1 cellular context compared by ENCODE assay signal in the genomic region with DNA sequence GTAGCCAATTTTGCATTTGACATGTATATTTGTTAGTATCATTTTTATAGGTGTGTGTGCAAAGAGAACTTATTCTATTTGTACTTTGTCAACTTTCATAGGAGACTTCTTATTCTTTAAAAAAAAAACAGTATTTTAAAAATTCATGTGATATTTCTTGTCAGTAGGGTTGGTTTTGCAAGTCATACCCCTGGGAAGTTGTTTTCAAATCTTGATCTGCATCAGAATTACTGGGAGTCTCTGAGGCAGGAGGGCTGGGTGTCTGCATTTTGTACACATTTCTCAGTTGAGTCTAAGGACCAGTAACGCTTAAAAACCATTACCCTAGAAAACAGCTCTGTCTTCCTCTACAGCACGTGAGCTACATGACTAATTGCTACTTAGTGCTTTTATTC.
TF ChIP-seq lines count a peak whose summit lies in the region.

No MANE protein-coding gene starts in this region.

TF ChIP-seq in GM23338, 12 proteins besides CTCF, POLR2A, EP300 and RAD21 (continued from another document):
- TF ChIP-seq, protein P1, sequence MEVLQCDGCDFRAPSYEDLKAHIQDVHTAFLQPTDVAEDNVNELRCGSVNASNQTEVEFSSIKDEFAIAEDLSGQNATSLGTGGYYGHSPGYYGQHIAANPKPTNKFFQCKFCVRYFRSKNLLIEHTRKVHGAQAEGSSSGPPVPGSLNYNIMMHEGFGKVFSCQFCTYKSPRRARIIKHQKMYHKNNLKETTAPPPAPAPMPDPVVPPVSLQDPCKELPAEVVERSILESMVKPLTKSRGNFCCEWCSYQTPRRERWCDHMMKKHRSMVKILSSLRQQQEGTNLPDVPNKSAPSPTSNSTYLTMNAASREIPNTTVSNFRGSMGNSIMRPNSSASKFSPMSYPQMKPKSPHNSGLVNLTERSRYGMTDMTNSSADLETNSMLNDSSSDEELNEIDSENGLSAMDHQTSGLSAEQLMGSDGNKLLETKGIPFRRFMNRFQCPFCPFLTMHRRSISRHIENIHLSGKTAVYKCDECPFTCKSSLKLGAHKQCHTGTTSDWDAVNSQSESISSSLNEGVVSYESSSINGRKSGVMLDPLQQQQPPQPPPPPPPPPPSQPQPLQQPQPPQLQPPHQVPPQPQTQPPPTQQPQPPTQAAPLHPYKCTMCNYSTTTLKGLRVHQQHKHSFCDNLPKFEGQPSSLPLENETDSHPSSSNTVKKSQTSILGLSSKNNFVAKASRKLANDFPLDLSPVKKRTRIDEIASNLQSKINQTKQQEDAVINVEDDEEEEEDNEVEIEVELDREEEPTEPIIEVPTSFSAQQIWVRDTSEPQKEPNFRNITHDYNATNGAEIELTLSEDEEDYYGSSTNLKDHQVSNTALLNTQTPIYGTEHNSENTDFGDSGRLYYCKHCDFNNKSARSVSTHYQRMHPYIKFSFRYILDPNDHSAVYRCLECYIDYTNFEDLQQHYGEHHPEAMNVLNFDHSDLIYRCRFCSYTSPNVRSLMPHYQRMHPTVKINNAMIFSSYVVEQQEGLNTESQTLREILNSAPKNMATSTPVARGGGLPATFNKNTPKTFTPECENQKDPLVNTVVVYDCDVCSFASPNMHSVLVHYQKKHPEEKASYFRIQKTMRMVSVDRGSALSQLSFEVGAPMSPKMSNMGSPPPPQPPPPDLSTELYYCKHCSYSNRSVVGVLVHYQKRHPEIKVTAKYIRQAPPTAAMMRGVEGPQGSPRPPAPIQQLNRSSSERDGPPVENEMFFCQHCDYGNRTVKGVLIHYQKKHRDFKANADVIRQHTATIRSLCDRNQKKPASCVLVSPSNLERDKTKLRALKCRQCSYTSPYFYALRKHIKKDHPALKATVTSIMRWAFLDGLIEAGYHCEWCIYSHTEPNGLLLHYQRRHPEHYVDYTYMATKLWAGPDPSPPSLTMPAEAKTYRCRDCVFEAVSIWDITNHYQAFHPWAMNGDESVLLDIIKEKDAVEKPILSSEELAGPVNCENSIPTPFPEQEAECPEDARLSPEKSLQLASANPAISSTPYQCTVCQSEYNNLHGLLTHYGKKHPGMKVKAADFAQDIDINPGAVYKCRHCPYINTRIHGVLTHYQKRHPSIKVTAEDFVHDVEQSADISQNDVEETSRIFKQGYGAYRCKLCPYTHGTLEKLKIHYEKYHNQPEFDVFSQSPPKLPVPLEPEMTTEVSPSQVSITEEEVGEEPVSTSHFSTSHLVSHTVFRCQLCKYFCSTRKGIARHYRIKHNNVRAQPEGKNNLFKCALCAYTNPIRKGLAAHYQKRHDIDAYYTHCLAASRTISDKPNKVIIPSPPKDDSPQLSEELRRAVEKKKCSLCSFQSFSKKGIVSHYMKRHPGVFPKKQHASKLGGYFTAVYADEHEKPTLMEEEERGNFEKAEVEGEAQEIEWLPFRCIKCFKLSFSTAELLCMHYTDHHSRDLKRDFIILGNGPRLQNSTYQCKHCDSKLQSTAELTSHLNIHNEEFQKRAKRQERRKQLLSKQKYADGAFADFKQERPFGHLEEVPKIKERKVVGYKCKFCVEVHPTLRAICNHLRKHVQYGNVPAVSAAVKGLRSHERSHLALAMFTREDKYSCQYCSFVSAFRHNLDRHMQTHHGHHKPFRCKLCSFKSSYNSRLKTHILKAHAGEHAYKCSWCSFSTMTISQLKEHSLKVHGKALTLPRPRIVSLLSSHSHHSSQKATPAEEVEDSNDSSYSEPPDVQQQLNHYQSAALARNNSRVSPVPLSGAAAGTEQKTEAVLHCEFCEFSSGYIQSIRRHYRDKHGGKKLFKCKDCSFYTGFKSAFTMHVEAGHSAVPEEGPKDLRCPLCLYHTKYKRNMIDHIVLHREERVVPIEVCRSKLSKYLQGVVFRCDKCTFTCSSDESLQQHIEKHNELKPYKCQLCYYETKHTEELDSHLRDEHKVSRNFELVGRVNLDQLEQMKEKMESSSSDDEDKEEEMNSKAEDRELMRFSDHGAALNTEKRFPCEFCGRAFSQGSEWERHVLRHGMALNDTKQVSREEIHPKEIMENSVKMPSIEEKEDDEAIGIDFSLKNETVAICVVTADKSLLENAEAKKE (CRISPR knock-in tag; IDR thresholded peaks at IDR 0.05), result no peak
- no peak for TF ChIP-seq NANOG (IDR thresholded peaks at IDR 0.05; ENCODE audit: borderline replicate concordance)
- no peak for TF ChIP-seq POLR2AphosphoS5 (IDR thresholded peaks at IDR 0.05; ENCODE audit: low read depth)
- no peak for TF ChIP-seq ZNF114 (CRISPR knock-in tag; IDR thresholded peaks at IDR 0.05)
- no peak for TF ChIP-seq ZNF331 (CRISPR knock-in tag; IDR thresholded peaks at IDR 0.05; ENCODE audit: low read depth)
- TF ChIP-seq, protein P2, sequence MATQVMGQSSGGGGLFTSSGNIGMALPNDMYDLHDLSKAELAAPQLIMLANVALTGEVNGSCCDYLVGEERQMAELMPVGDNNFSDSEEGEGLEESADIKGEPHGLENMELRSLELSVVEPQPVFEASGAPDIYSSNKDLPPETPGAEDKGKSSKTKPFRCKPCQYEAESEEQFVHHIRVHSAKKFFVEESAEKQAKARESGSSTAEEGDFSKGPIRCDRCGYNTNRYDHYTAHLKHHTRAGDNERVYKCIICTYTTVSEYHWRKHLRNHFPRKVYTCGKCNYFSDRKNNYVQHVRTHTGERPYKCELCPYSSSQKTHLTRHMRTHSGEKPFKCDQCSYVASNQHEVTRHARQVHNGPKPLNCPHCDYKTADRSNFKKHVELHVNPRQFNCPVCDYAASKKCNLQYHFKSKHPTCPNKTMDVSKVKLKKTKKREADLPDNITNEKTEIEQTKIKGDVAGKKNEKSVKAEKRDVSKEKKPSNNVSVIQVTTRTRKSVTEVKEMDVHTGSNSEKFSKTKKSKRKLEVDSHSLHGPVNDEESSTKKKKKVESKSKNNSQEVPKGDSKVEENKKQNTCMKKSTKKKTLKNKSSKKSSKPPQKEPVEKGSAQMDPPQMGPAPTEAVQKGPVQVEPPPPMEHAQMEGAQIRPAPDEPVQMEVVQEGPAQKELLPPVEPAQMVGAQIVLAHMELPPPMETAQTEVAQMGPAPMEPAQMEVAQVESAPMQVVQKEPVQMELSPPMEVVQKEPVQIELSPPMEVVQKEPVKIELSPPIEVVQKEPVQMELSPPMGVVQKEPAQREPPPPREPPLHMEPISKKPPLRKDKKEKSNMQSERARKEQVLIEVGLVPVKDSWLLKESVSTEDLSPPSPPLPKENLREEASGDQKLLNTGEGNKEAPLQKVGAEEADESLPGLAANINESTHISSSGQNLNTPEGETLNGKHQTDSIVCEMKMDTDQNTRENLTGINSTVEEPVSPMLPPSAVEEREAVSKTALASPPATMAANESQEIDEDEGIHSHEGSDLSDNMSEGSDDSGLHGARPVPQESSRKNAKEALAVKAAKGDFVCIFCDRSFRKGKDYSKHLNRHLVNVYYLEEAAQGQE (IDR thresholded peaks at IDR 0.05; ENCODE audit: unreplicated experiment), result no peak
- no peak for TF ChIP-seq STAT1 (IDR thresholded peaks at IDR 0.05; ENCODE audit: unreplicated experiment)
- TF ChIP-seq EZH2 (IDR thresholded peaks at IDR 0.05; ENCODE audit: low read depth, unreplicated experiment), result no peak
- TF ChIP-seq, protein P3, sequence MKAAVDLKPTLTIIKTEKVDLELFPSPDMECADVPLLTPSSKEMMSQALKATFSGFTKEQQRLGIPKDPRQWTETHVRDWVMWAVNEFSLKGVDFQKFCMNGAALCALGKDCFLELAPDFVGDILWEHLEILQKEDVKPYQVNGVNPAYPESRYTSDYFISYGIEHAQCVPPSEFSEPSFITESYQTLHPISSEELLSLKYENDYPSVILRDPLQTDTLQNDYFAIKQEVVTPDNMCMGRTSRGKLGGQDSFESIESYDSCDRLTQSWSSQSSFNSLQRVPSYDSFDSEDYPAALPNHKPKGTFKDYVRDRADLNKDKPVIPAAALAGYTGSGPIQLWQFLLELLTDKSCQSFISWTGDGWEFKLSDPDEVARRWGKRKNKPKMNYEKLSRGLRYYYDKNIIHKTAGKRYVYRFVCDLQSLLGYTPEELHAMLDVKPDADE (IDR thresholded peaks at IDR 0.05), result no peak
- no peak for TF ChIP-seq JUNB (IDR thresholded peaks at IDR 0.05; ENCODE audit: unreplicated experiment)
- no peak for TF ChIP-seq CREB1 (CRISPR knock-in tag; IDR thresholded peaks at IDR 0.05; ENCODE audit: low read depth)
